In genomic region chr16:21720533-21720932, GRCh38 we compare ENCODE assay signal across 22 cellular contexts. TPM values are rescaled to one million over a fixed set of nuclear protein-coding genes. Genes with fewer than 3 reads are reported as not detected.
"Had no signal": no experiment of that assay in that cellular context is flagged by ENCODE, and none has a peak within 500 bp of the region (broad histone marks: within the 10 kb centered on the region; RNA-seq: fewer than 3 reads in every experiment).

No MANE protein-coding gene starts in this region.

- H3K4me3 Mint-ChIP-seq: T-helper 17 cell had no signal

- H3K4me3 ChIP-seq: MG63 had no signal

- ATAC-seq: SK-N-SH treated with all-trans-retinoic acid at 6 μM for 48 hours, T-helper 17 cell had no signal

- H3K27ac Mint-ChIP-seq: T-helper 17 cell had no signal

- H3K36me3 ChIP-seq: MG63 had no signal

- H3K9me3 ChIP-seq: MG63 had no signal

- DNase-seq: Karpas-422, KG1, MG63, NCI-H1092, NCI-H1105 treated with DMSO at 0.1 percent for 48 hours, NCI-H1436, NCI-H187, NCI-H2029, NCI-H2081 treated with DMSO at 0.1 percent for 48 hours, NCI-H2171, NCI-H345, NCI-H446 treated with DMSO at 0.1 percent for 48 hours, NCI-H510A treated with DMSO at 0.1 percent for 48 hours, NCI-H69, NCI-H774, OCI-M1, SHP77, T-helper 1 cell, T-helper 17 cell had no signal

- H3K27ac ChIP-seq: RWPE1 had no signal

RNA-seq across cellular contexts. Expression of gene OTOA, which starts 56.8 kb away (rescaled TPM):
- total RNA-seq: SK-MEL-5 had no signal
